ENCODE assay signal across 1 cellular context in the genomic region with DNA sequence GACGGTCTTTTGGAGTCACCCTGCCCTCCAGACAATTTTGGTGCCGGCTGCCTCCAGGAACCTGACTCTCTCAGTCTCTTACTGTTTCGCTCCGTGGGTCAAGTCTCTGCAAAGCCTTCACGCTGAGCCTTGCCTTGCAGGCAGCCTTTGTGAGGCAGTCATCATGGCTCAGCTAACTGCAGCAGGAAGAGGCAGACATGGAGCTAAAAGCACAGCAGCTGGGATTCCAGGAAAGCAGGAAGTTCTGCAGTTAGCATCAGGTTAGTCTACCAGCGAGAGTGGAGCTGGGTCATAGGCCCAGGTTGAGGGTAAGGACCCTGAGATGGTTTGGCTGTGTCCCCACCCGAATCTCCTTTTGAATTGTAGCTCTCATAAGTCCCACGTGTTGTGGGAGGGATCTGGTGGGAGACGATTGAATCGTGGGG.
TF ChIP-seq lines count a peak whose summit lies in the region.

No MANE protein-coding gene starts in this region.

TF ChIP-seq in H1, 55 proteins besides CTCF, POLR2A, EP300 and RAD21:
- TF ChIP-seq, protein P1, sequence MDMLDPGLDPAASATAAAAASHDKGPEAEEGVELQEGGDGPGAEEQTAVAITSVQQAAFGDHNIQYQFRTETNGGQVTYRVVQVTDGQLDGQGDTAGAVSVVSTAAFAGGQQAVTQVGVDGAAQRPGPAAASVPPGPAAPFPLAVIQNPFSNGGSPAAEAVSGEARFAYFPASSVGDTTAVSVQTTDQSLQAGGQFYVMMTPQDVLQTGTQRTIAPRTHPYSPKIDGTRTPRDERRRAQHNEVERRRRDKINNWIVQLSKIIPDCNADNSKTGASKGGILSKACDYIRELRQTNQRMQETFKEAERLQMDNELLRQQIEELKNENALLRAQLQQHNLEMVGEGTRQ (IDR thresholded peaks at IDR 0.05; ENCODE audit: low read length), result no peak
- TF ChIP-seq GABPA (IDR thresholded peaks at IDR 0.05; ENCODE audit: borderline replicate concordance, insufficient read depth, low read length) (no peak), HDAC6 (IDR thresholded peaks at IDR 0.05; ENCODE audit: low read depth, low read length) (no peak), RFX5 (IDR thresholded peaks at IDR 0.05; ENCODE audit: borderline replicate concordance, low read depth, low read length) (no peak), ASH2L (IDR thresholded peaks at IDR 0.05; ENCODE audit: low read length) (no peak), CBX5 (IDR thresholded peaks at IDR 0.05; ENCODE audit: low read depth, low read length) (no peak), POLR2AphosphoS5 (IDR thresholded peaks at IDR 0.05; ENCODE audit: low read depth, low read length) (no peak), EZH2 (IDR thresholded peaks at IDR 0.05; ENCODE audit: low read depth, low read length, severe bottlenecking) (no peak), KDM4A (IDR thresholded peaks at IDR 0.05; ENCODE audit: low read depth, low read length, severe bottlenecking) (no peak), KDM1A (IDR thresholded peaks at IDR 0.05; ENCODE audit: borderline replicate concordance, low read length) (no peak), HDAC2 (IDR thresholded peaks at IDR 0.05; ENCODE audit: borderline replicate concordance in 1 of 2, low read depth in 2 of 2, low read length in 2 of 2) (no peak), NANOG (IDR thresholded peaks at IDR 0.05; ENCODE audit: insufficient read depth, low read depth, low read length, poor library complexity, severe bottlenecking) (no peak), ZNF274 (IDR thresholded peaks at IDR 0.05; ENCODE audit: borderline replicate concordance, extremely low read depth, low read length) (no peak), BACH1 (IDR thresholded peaks at IDR 0.05; ENCODE audit: low read length) (no peak), SP2 (IDR thresholded peaks at IDR 0.05; ENCODE audit: low read length) (no peak), PHF8 (conservative IDR thresholded peaks at IDR 0.05; ENCODE audit: low read depth, low read length) (no peak), KDM5A (IDR thresholded peaks at IDR 0.05; ENCODE audit: low read length) (no peak), SAP30 (IDR thresholded peaks at IDR 0.05; ENCODE audit: insufficient read depth, insufficient replicate concordance, low read length) (no peak)
- TF ChIP-seq, protein P2, sequence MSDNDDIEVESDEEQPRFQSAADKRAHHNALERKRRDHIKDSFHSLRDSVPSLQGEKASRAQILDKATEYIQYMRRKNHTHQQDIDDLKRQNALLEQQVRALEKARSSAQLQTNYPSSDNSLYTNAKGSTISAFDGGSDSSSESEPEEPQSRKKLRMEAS (IDR thresholded peaks at IDR 0.05), result no peak
